In genomic region chr9:129910628-129911567, GRCh38 we compare ENCODE assay signal across 10 cellular contexts.
DNase-seq lines count a peak whose midpoint lies in the region; ATAC-seq, FAIRE-seq and TF ChIP-seq lines count a peak whose summit lies in the region.
"Had no signal": no experiment of that assay in that cellular context is flagged by ENCODE, and none has a peak within 500 bp of the region (broad histone marks: within the 10 kb centered on the region; RNA-seq: fewer than 3 reads in every experiment).

No MANE protein-coding gene starts in this region.

- H3K9me3 Mint-ChIP-seq in activated CD4-positive, alpha-beta memory T cell treated with anti-CD3 and anti-CD28 coated beads, Interleukin-2, amount 10 ng/mL, durations not matched to agents 7 days and 5 days: no peaks in the 10 kb centered on the region

- POLR2A ChIA-PET in A549 (lab: Yijun Ruan, JAX): interaction anchor here (1.0 to 1.1 kb wide), 2 partner anchors 132 to 143 kb away, joined by 4 to 5 read pairs; partner anchors contain the start of genes FNBP1 and GPR107
- POLR2A ChIA-PET in activated CD4-positive, alpha-beta memory T cell treated with anti-CD3 and anti-CD28 coated beads, Interleukin-2, amount 10 ng/mL, durations not matched to agents 7 days and 5 days (lab: Charles Lee): interaction anchor here (1.3 to 1.6 kb wide), 3 partner anchors 13 to 22 kb away, joined by 4 read pairs; no protein-coding TSS in a partner anchor

- peaks cover 68% of the 10 kb centered on the region for H3K36me3 Mint-ChIP-seq in activated CD4-positive, alpha-beta memory T cell treated with anti-CD3 and anti-CD28 coated beads, Interleukin-2, amount 10 ng/mL, durations not matched to agents 7 days and 5 days (ENCODE audit: low read depth)

- H3K9me3 ChIP-seq in A549 (no peaks in the 10 kb centered on the region), vagina (no peaks in the 10 kb centered on the region)

- no peak overlapping the region for H3K4me3 Mint-ChIP-seq in activated CD4-positive, alpha-beta memory T cell treated with anti-CD3 and anti-CD28 coated beads, Interleukin-2, amount 10 ng/mL, durations not matched to agents 7 days and 5 days

- intact Hi-C loops in vagina (cut with DNase I): no loop called here

- no peak for TF ChIP-seq POLR2A in A549 (IDR thresholded peaks at IDR 0.05; ENCODE audit: low read length)
- no peak for TF ChIP-seq POLR2A in H54 (IDR thresholded peaks at IDR 0.05; ENCODE audit: low read depth, low read length)
- TF ChIP-seq POLR2A in vagina (IDR thresholded peaks at IDR 0.05): no peak

- no peak for TF ChIP-seq RAD21 in A549 (conservative IDR thresholded peaks at IDR 0.05 in 1 of 2, IDR thresholded peaks at IDR 0.05 in 1 of 2)

- no peaks in the 10 kb centered on the region for H3K27me3 Mint-ChIP-seq in activated CD4-positive, alpha-beta memory T cell treated with anti-CD3 and anti-CD28 coated beads, Interleukin-2, amount 10 ng/mL, durations not matched to agents 7 days and 5 days

- H3K27ac ChIP-seq in A549: peak overlapping the region; percentile 50 to 80
- no peak overlapping the region for H3K27ac ChIP-seq in vagina
- H3K27ac ChIP-seq: cardiac muscle cell had no signal

- FAIRE-seq in A549 (lab: Jason Lieb, UNC) (no peak), H54 (lab: Jason Lieb, UNC) (peak; percentile 100)

- H3K27ac Mint-ChIP-seq in activated CD4-positive, alpha-beta memory T cell treated with anti-CD3 and anti-CD28 coated beads, Interleukin-2, amount 10 ng/mL, durations not matched to agents 7 days and 5 days: peak overlapping the region; percentile 59

- TF ChIP-seq CTCF in A549 (IDR thresholded peaks at IDR 0.05) (no peak), vagina (IDR thresholded peaks at IDR 0.05) (no peak)

- no peak overlapping the region for H3K4me3 ChIP-seq in A549
- no peak overlapping the region for H3K4me3 ChIP-seq in vagina
- H3K4me3 ChIP-seq: cardiac muscle cell, skin epidermis had no signal

- ATAC-seq in A549 (peak; percentile 77 to 90; a peak in 5 of 6 replicates), HG03025 (IDR thresholded peaks at IDR 0.05; ENCODE audit: low FRiP score, unreplicated experiment) (no peak), HG03378 (IDR thresholded peaks at IDR 0.05; ENCODE audit: unreplicated experiment) (no peak)

- CTCF ChIA-PET in A549 (lab: Yijun Ruan, JAX): interaction anchor here (0.6 to 1.3 kb wide), 6 partner anchors 22 to 187 kb away, joined by 3 to 6 read pairs (median 3); no protein-coding TSS in a partner anchor
- CTCF ChIA-PET in activated CD4-positive, alpha-beta memory T cell treated with anti-CD3 and anti-CD28 coated beads, Interleukin-2, amount 10 ng/mL, durations not matched to agents 7 days and 5 days (lab: Charles Lee): interaction anchor here (0.6 kb wide), 1 partner anchor 198 kb away, joined by 3 read pairs; no protein-coding TSS in a partner anchor

- DNase-seq in A549 (ENCODE audit: low read depth in 1 of 2, low spot score in 1 of 2) (peak; percentile 60 to 90), H54 (ENCODE audit: insufficient read length, low spot score) (peak; percentile 45), hepatic stellate cell (ENCODE audit: low spot score) (peak; percentile 91), vagina (ENCODE audit: extremely low spot score in 2 of 2) (no peak), NCI-H446 (lab: John Stamatoyannopoulos, UW) (no peak)
- DNase-seq in activated CD4-positive, alpha-beta memory T cell treated with anti-CD3 and anti-CD28 coated beads, Interleukin-2, amount 10 ng/mL, durations not matched to agents 7 days and 5 days: no peak

- peak; percentile 10 to 24; a peak in 1 of 5 replicates for TF ChIP-seq EP300 in A549 (IDR thresholded peaks at IDR 0.05)

- peaks cover 0 to 11% of the 10 kb centered on the region in 2 donors for H3K36me3 ChIP-seq in vagina

- peak overlapping the region; percentile 49 for H3K4me2 ChIP-seq in A549

- 81% methylated on average over 15 of the region's 15 CpGs for WGBS in A549 (ENCODE audit: missing lambda C conversion rate)

- peaks cover 20% of the 10 kb centered on the region for H3K4me1 Mint-ChIP-seq in activated CD4-positive, alpha-beta memory T cell treated with anti-CD3 and anti-CD28 coated beads, Interleukin-2, amount 10 ng/mL, durations not matched to agents 7 days and 5 days

- H3K4me1 ChIP-seq in A549 (peaks cover 13% of the 10 kb centered on the region; the same call in 2 of the 3 replicates), vagina (no peaks in the 10 kb centered on the region)

- H3K27me3 ChIP-seq in vagina: no peaks in the 10 kb centered on the region
- H3K27me3 ChIP-seq: cardiac muscle cell had no signal

TF ChIP-seq in A549, 52 proteins besides CTCF, POLR2A, EP300 and RAD21:
- TF ChIP-seq MAX (IDR thresholded peaks at IDR 0.05) (peak; percentile 38; the same call in 1 of the 2 replicates), HOXB5 (CRISPR knock-in tag; IDR thresholded peaks at IDR 0.05) (no peak), FOSL2 (IDR thresholded peaks at IDR 0.05) (no peak), FOSL2 (CRISPR knock-in tag; IDR thresholded peaks at IDR 0.05) (peak; percentile 64), CHD2 (IDR thresholded peaks at IDR 0.05; ENCODE audit: low read length, partially characterized antibody) (no peak), CBX8 (IDR thresholded peaks at IDR 0.05) (no peak), MAFK (IDR thresholded peaks at IDR 0.05; ENCODE audit: partially characterized antibody) (peak; percentile 85), HOXA7 (CRISPR knock-in tag; IDR thresholded peaks at IDR 0.05) (no peak), NFE2L2 (conservative IDR thresholded peaks at IDR 0.05; ENCODE audit: low read length) (0 out of 2 replicates have a peak, but pooled peaks have one; percentile 22), BCL3 (IDR thresholded peaks at IDR 0.05) (no peak), NR3C1 (IDR thresholded peaks at IDR 0.05) (no peak)

Comparison
In these comparisons a context has a peak if more than half of its experiments do, and no peak if none do; other contexts are left out.
1. ATAC-seq: peak in A549 (2 of 2); none in HG03025 (single experiment) and HG03378 (single experiment).
2. DNase-seq: peak in A549 (2 of 2), H54 (single experiment) and hepatic stellate cell (single experiment); none in activated CD4-positive, alpha-beta memory T cell treated with anti-CD3 and anti-CD28 coated beads, Interleukin-2, amount 10 ng/mL, durations not matched to agents 7 days and 5 days (single experiment), vagina (0 of 2) and NCI-H446 (0 of 2).